10 cellular contexts compared by ENCODE assay signal in genomic region chr9:3863114-3863528, GRCh38.
A peak's percentile ranks its signal among the peaks of the same experiment; 100 is the strongest.
DNase-seq lines count a peak whose midpoint lies in the region; ATAC-seq and TF ChIP-seq lines count a peak whose summit lies in the region.
"Had no signal": no experiment of that assay in that cellular context is flagged by ENCODE, and none has a peak within 500 bp of the region (broad histone marks: within the 10 kb centered on the region; RNA-seq: fewer than 3 reads in every experiment).

No MANE protein-coding gene starts in this region.

- H3K4me1 ChIP-seq in HCT116 (ENCODE audit: control insufficient read depth in 1 of 2, insufficient read depth in 2 of 2, low read length in 2 of 2) (peaks cover 6 to 28% of the 10 kb centered on the region in 2 experiments), adipocyte (ENCODE audit: control insufficient read depth, insufficient read depth, low read length) (peaks cover 40% of the 10 kb centered on the region), heart left ventricle (peaks cover 0 to 6% (median 0%) of the 10 kb centered on the region in 12 donors)

- DNase-seq in HCT116 (ENCODE audit: low read depth, low spot score) (peak; percentile 78), adipocyte (ENCODE audit: low read depth) (peak; percentile 87), heart left ventricle (no peak), KBM-7 (no peak), GOT3 (lab: John Stamatoyannopoulos, UW) (no peak)
- DNase-seq in stimulated activated naive CD8-positive, alpha-beta T cell treated with anti-CD3 and anti-CD28 coated beads, Interleukin-15, Interleukin-2, amounts not matched to agents 100 U/mL and 50 U/mL, for 24 hours, result no peak
- no peak for DNase-seq in stimulated activated CD4-positive, alpha-beta T cell treated with anti-CD3 and anti-CD28 coated beads, Interleukin-15, amount 100 ng/mL, for 24 hours
- DNase-seq in activated effector memory CD4-positive, alpha-beta T cell treated with Interleukin-2 at 50 U/mL for 16 hours, result no peak
- DNase-seq: NCI-H1105 treated with DMSO at 0.1 percent for 48 hours had no signal

- H3K9me3 ChIP-seq in HCT116 (ENCODE audit: control insufficient read depth in 1 of 2, insufficient read depth in 1 of 2, low read depth in 1 of 2, low read length in 2 of 2) (no peaks in the 10 kb centered on the region), adipocyte (ENCODE audit: control insufficient read depth, low read length) (no peaks in the 10 kb centered on the region), heart left ventricle (no peaks in the 10 kb centered on the region)

- CTCF ChIA-PET in HCT116 (lab: Charles Lee), result no interaction called here

- H3K79me2 ChIP-seq in HCT116 (ENCODE audit: insufficient read depth, low read length), result no peaks in the 10 kb centered on the region

- peak in 2 of 3 experiments; percentile 36 to 42; a peak in 4 of 6 replicates for TF ChIP-seq CTCF in HCT116 (IDR thresholded peaks at IDR 0.05 in 2 of 3, conservative IDR thresholded peaks at IDR 0.05 in 1 of 3; ENCODE audit: borderline replicate concordance in 1 of 3, insufficient read depth in 1 of 3, low read depth in 2 of 3, low read length in 2 of 3)
- TF ChIP-seq CTCF in heart left ventricle (IDR thresholded peaks at IDR 0.05), result no peak

- no peaks in the 10 kb centered on the region for H4K20me1 ChIP-seq in HCT116 (ENCODE audit: insufficient read depth)

- H3K36me3 ChIP-seq in HCT116 (ENCODE audit: control insufficient read depth in 1 of 2, insufficient read depth in 2 of 2, low read length in 2 of 2), result no peaks in the 10 kb centered on the region
- no peaks in the 10 kb centered on the region for H3K36me3 ChIP-seq in adipocyte (ENCODE audit: control insufficient read depth, insufficient read depth, low read length, severe bottlenecking)
- H3K36me3 ChIP-seq in heart left ventricle, result no peaks in the 10 kb centered on the region

- peak overlapping the region; percentile 35; the same call in 1 of the 2 replicates for H3K27ac ChIP-seq in HCT116 (ENCODE audit: low read depth, low read length)
- no peak overlapping the region for H3K27ac ChIP-seq in heart left ventricle

- in situ Hi-C loops in KBM-7 (cut with MboI; ENCODE audit: low pct_unique_long_range_greater_than_20kb, low sequenced_read_pairs), result no loop called here

- POLR2A ChIA-PET in HCT116 (lab: Charles Lee), result no interaction called here

- RAD21 ChIA-PET in HCT116 (lab: Charles Lee; ENCODE audit: low non-redundant PET in 1 of 2, low total read pairs in 2 of 2, uncharacterized antibody in 2 of 2, unreplicated experiment in 2 of 2), result no interaction called here

- TF ChIP-seq RAD21 in HCT116 (IDR thresholded peaks at IDR 0.05; ENCODE audit: low read depth), result 0 out of 2 replicates have a peak, but pooled peaks have one; percentile 13

- WGBS in heart left ventricle, 4 donors, result 41 to 57% (median 48%) methylated on average over 5 of the region's 5 CpGs

- BruUV-seq in HCT116 (replicated peaks; lab: Mats Ljungman, UMichigan), result no TSS peak

- H2AFZ ChIP-seq in HCT116 (ENCODE audit: low read depth, low read length, poor library complexity, severe bottlenecking), result peak overlapping the region; percentile 81

- H3K9ac ChIP-seq in HCT116 (ENCODE audit: low read length) (peak overlapping the region; percentile 21; the same call in 1 of the 2 replicates), adipocyte (ENCODE audit: low read length) (peak overlapping the region; percentile 77)

- H3K9me2 ChIP-seq in HCT116 (ENCODE audit: insufficient read depth), result no peaks in the 10 kb centered on the region

- H3K4me3 ChIP-seq in HCT116 (replicated peaks in 1 of 2; ENCODE audit: low read depth in 1 of 2, low read length in 2 of 2) (peak overlapping the region in 1 of 2 experiments; percentile 28; a peak in 3 of 4 replicates), adipocyte (ENCODE audit: low read length) (peak overlapping the region; percentile 65), heart left ventricle (no peak overlapping the region)
- H3K4me3 ChIP-seq: lung had no signal

- H3K4me2 ChIP-seq in HCT116 (ENCODE audit: low read length), result peak overlapping the region; percentile 67

- ATAC-seq in HCT116 (peak; percentile 94), heart left ventricle (peak in 3 of 4 donors; percentile 34 to 80 (median 70))
- ATAC-seq in stimulated activated naive CD8-positive, alpha-beta T cell treated with anti-CD3 and anti-CD28 coated beads, Interleukin-15, Interleukin-2, amounts not matched to agents 100 U/mL and 50 U/mL, for 24 hours, result peak; percentile 20

- TF ChIP-seq POLR2A in HCT116 (IDR thresholded peaks at IDR 0.05; ENCODE audit: borderline replicate concordance, extremely low read depth, insufficient read depth, insufficient read length) (no peak), heart left ventricle (IDR thresholded peaks at IDR 0.05) (no peak)

- intact Hi-C loops in HCT116 (cut with micrococcal nuclease) (no loop called here), heart left ventricle (cut with DNase I) (no loop called here)

- H3K27me3 ChIP-seq in HCT116 (ENCODE audit: insufficient read depth, low read length) (no peaks in the 10 kb centered on the region), adipocyte (replicated peaks; ENCODE audit: control insufficient read depth, insufficient read depth, low read length) (no peaks in the 10 kb centered on the region), heart left ventricle (no peaks in the 10 kb centered on the region)

TF ChIP-seq in HCT116, 20 proteins besides CTCF, POLR2A, EP300 and RAD21 (continues in another document):
- no peak for TF ChIP-seq ZBTB33 (IDR thresholded peaks at IDR 0.05; ENCODE audit: extremely low read depth, insufficient replicate concordance, low read length)
- TF ChIP-seq CEBPB (IDR thresholded peaks at IDR 0.05; ENCODE audit: low read depth), result peak; percentile 67; the same call in 1 of the 2 replicates
- peak; percentile 57 for TF ChIP-seq SP1 (IDR thresholded peaks at IDR 0.05; ENCODE audit: low read depth)
- TF ChIP-seq EZH2 (IDR thresholded peaks at IDR 0.05), result no peak
- no peak for TF ChIP-seq ELF1 (IDR thresholded peaks at IDR 0.05; ENCODE audit: borderline replicate concordance, low read depth)
- TF ChIP-seq ZNF274 (IDR thresholded peaks at IDR 0.05; ENCODE audit: low read depth, low read length), result no peak
- peak; percentile 79 for TF ChIP-seq JUND (IDR thresholded peaks at IDR 0.05)
- no peak for TF ChIP-seq EZH2phosphoT487 (IDR thresholded peaks at IDR 0.05; ENCODE audit: borderline replicate concordance)
- 0 out of 2 replicates have a peak, but pooled peaks have one; percentile 40 for TF ChIP-seq CBX3 (IDR thresholded peaks at IDR 0.05; ENCODE audit: low read depth)
- no peak; the same call in 1 of the 2 replicates for TF ChIP-seq SIN3A (IDR thresholded peaks at IDR 0.05; ENCODE audit: low read depth)
- no peak for TF ChIP-seq ZFX (IDR thresholded peaks at IDR 0.05)
- TF ChIP-seq, protein P1, sequence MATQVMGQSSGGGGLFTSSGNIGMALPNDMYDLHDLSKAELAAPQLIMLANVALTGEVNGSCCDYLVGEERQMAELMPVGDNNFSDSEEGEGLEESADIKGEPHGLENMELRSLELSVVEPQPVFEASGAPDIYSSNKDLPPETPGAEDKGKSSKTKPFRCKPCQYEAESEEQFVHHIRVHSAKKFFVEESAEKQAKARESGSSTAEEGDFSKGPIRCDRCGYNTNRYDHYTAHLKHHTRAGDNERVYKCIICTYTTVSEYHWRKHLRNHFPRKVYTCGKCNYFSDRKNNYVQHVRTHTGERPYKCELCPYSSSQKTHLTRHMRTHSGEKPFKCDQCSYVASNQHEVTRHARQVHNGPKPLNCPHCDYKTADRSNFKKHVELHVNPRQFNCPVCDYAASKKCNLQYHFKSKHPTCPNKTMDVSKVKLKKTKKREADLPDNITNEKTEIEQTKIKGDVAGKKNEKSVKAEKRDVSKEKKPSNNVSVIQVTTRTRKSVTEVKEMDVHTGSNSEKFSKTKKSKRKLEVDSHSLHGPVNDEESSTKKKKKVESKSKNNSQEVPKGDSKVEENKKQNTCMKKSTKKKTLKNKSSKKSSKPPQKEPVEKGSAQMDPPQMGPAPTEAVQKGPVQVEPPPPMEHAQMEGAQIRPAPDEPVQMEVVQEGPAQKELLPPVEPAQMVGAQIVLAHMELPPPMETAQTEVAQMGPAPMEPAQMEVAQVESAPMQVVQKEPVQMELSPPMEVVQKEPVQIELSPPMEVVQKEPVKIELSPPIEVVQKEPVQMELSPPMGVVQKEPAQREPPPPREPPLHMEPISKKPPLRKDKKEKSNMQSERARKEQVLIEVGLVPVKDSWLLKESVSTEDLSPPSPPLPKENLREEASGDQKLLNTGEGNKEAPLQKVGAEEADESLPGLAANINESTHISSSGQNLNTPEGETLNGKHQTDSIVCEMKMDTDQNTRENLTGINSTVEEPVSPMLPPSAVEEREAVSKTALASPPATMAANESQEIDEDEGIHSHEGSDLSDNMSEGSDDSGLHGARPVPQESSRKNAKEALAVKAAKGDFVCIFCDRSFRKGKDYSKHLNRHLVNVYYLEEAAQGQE (IDR thresholded peaks at IDR 0.05; ENCODE audit: low read depth), result no peak
- no peak for TF ChIP-seq EGR1 (IDR thresholded peaks at IDR 0.05; ENCODE audit: low read depth)
- TF ChIP-seq POLR2AphosphoS5 (IDR thresholded peaks at IDR 0.05; ENCODE audit: low read depth, low read length), result no peak
- TF ChIP-seq FOSL1 (IDR thresholded peaks at IDR 0.05; ENCODE audit: low read depth), result peak; percentile 89
- no peak for TF ChIP-seq SRF (IDR thresholded peaks at IDR 0.05; ENCODE audit: low read depth)
- no peak for TF ChIP-seq TCF7L2 (IDR thresholded peaks at IDR 0.05; ENCODE audit: borderline replicate concordance, extremely low read depth, insufficient read depth, insufficient read length)
- TF ChIP-seq, protein P2, sequence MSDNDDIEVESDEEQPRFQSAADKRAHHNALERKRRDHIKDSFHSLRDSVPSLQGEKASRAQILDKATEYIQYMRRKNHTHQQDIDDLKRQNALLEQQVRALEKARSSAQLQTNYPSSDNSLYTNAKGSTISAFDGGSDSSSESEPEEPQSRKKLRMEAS (IDR thresholded peaks at IDR 0.05), result peak; percentile 41; the same call in 1 of the 2 replicates

Comparison
In these comparisons a context has a peak if more than half of its experiments do, and no peak if none do; other contexts are left out.
1. ATAC-seq: peak in every context shown above with its lines; median percentile 94 in HCT116; 70 in heart left ventricle; 20 in stimulated activated naive CD8-positive, alpha-beta T cell treated with anti-CD3 and anti-CD28 coated beads, Interleukin-15, Interleukin-2, amounts not matched to agents 100 U/mL and 50 U/mL, for 24 hours.
2. DNase-seq: peak in HCT116 (single experiment) and adipocyte (single experiment); none in heart left ventricle (0 of 5), stimulated activated naive CD8-positive, alpha-beta T cell treated with anti-CD3 and anti-CD28 coated beads, Interleukin-15, Interleukin-2, amounts not matched to agents 100 U/mL and 50 U/mL, for 24 hours (single experiment), stimulated activated CD4-positive, alpha-beta T cell treated with anti-CD3 and anti-CD28 coated beads, Interleukin-15, amount 100 ng/mL, for 24 hours (single experiment), activated effector memory CD4-positive, alpha-beta T cell treated with Interleukin-2 at 50 U/mL for 16 hours (single experiment), KBM-7 (single experiment) and GOT3 (single experiment).
3. CTCF ChIP-seq: peak in HCT116 (2 of 3); none in heart left ventricle (0 of 12).